ENCODE assay signal across 29 cellular contexts in the genomic region with DNA sequence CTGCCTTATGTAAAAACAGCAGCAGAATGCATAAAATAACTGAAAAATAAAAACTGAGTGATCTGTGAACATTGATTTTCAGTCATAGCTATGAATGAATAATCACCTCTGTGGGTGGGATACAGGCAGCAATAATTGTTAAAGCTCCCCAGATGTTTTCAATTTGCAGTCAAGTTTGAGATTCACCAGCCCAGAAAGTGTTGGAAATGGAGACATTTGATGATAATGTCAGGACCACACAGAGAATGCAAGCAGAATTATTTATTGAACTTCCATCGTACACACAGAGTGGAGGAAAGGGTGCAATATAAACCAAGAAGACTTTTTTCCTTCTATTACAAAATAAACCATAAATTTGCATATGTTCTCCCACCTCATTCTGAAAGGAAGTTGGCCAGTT.
A peak's percentile ranks its signal among the peaks of the same experiment; 100 is the strongest.
DNase-seq lines count a peak whose midpoint lies in the region; ATAC-seq, FAIRE-seq and TF ChIP-seq lines count a peak whose summit lies in the region.
"Had no signal": no experiment of that assay in that cellular context is flagged by ENCODE, and none has a peak within 500 bp of the region (broad histone marks: within the 10 kb centered on the region; RNA-seq: fewer than 3 reads in every experiment).

No MANE protein-coding gene starts in this region.

- DNase-seq in A673 (ENCODE audit: low spot score) (peak; percentile 3), SK-N-DZ (ENCODE audit: low spot score) (peak; percentile 85), SK-N-SH (peak; percentile 44), GM10266 (ENCODE audit: extremely low spot score) (no peak), activated T-cell treated with anti-CD3 and anti-CD28 coated beads for 4 hours (no peak), HFFc6 (no peak)
- DNase-seq: ACHN; BE2C; C1 segment of cervical spinal cord; CD4-positive, alpha-beta memory T cell; CD4-positive, CD25-positive, alpha-beta regulatory T cell; CD8-positive, alpha-beta memory T cell; COR-L47; DMS 273 treated with DMSO at 0.1 percent for 48 hours; DMS153; DMS53; DMS79; GF-D8 had no signal

- no peak overlapping the region for H2AFZ ChIP-seq in SK-N-SH (ENCODE audit: low read depth)

- POLR2A ChIA-PET in A673 (lab: Charles Lee; ENCODE audit: low non-redundant PET) (interaction anchor here (0.5 kb wide), 1 partner anchor 854 kb away, joined by 4 read pairs; no protein-coding TSS in a partner anchor), SK-N-SH (lab: Yijun Ruan, JAX) (no interaction called here)

- H3K27ac Mint-ChIP-seq in HFFc6: no peak overlapping the region
- H3K27ac Mint-ChIP-seq: CD14-positive monocyte; CD4-positive, alpha-beta memory T cell; CD4-positive, CD25-positive, alpha-beta regulatory T cell; CD8-positive, alpha-beta memory T cell had no signal

- H3K27me3 Mint-ChIP-seq in HFFc6 (ENCODE audit: insufficient read depth): no peaks in the 10 kb centered on the region; the same call in 1 of the 2 replicates
- H3K27me3 Mint-ChIP-seq: CD4-positive, alpha-beta memory T cell; CD4-positive, CD25-positive, alpha-beta regulatory T cell; CD8-positive, alpha-beta memory T cell had no signal

- H3K9me3 Mint-ChIP-seq in HFFc6: peaks cover 46% of the 10 kb centered on the region

- no peak for ATAC-seq in GM18519 (IDR thresholded peaks at IDR 0.05; ENCODE audit: low FRiP score, unreplicated experiment)
- ATAC-seq: A549, GM12878 had no signal

- H3K36me3 Mint-ChIP-seq in HFFc6 (ENCODE audit: low read depth): 0 out of 2 replicates have a peak, but pooled peaks cover 6% of the 10 kb centered on the region
- H3K36me3 Mint-ChIP-seq: CD14-positive monocyte; CD4-positive, alpha-beta memory T cell; CD4-positive, CD25-positive, alpha-beta regulatory T cell; CD8-positive, alpha-beta memory T cell had no signal

- no peak overlapping the region for H3K4me3 ChIP-seq in A673 (ENCODE audit: low read depth, low read length, poor library complexity, severe bottlenecking)
- no peak overlapping the region for H3K4me3 ChIP-seq in SK-N-SH (ENCODE audit: low read depth in 2 of 2, low read length in 1 of 2)
- H3K4me3 ChIP-seq: A549, BLaER1, GM12878 had no signal

- TF ChIP-seq CTCF in A673 (conservative IDR thresholded peaks at IDR 0.05; ENCODE audit: low read depth, low read length) (no peak), SK-N-SH (IDR thresholded peaks at IDR 0.05) (no peak), GM10266 (IDR thresholded peaks at IDR 0.05; ENCODE audit: control insufficient read depth, insufficient read depth, low read depth, missing control alignments) (no peak), HFFc6 (IDR thresholded peaks at IDR 0.05) (no peak)

- H3K9ac ChIP-seq in SK-N-SH: no peak overlapping the region
- H3K9ac ChIP-seq: BLaER1 had no signal

- intact Hi-C loops in A673 (cut with micrococcal nuclease; ENCODE audit: unreplicated experiment): no loop called here

- H3K9me2 ChIP-seq in SK-N-SH: no peaks in the 10 kb centered on the region

- H3K36me3 ChIP-seq in A673 (ENCODE audit: insufficient read depth, low read length, poor library complexity, severe bottlenecking): no peaks in the 10 kb centered on the region
- no peaks in the 10 kb centered on the region for H3K36me3 ChIP-seq in SK-N-SH (replicated peaks in 1 of 2; ENCODE audit: control insufficient read depth in 1 of 2, insufficient read depth in 2 of 2, low read length in 1 of 2)
- H3K36me3 ChIP-seq: BE2C, BLaER1 had no signal

- H4K20me1 ChIP-seq in SK-N-SH (ENCODE audit: insufficient read depth): no peaks in the 10 kb centered on the region
- H4K20me1 ChIP-seq: BLaER1 had no signal

- H3K4me2 ChIP-seq in SK-N-SH: no peak overlapping the region
- H3K4me2 ChIP-seq: A549, BLaER1 had no signal

- peak; percentile 98 for FAIRE-seq in endometrium (lab: Jason Lieb, UNC)
- FAIRE-seq: A549, G401.6, GM12878, GM12892, GM18507, GM19239 had no signal

- no peak overlapping the region for H3K4me3 Mint-ChIP-seq in HFFc6
- H3K4me3 Mint-ChIP-seq: CD14-positive monocyte; CD4-positive, alpha-beta memory T cell; CD4-positive, CD25-positive, alpha-beta regulatory T cell; CD8-positive, alpha-beta memory T cell had no signal

- H3K9me3 ChIP-seq in A673 (ENCODE audit: low read depth, low read length, poor library complexity, severe bottlenecking) (no peaks in the 10 kb centered on the region), SK-N-SH (no peaks in the 10 kb centered on the region; the same call in 1 of the 2 replicates)
- H3K9me3 ChIP-seq: A549, BE2C, BLaER1 had no signal

- H3K4me1 ChIP-seq in A673 (ENCODE audit: insufficient read depth, low read length, poor library complexity, severe bottlenecking) (no peaks in the 10 kb centered on the region), SK-N-SH (ENCODE audit: control insufficient read depth in 1 of 2, insufficient read depth in 2 of 2, low read depth in 1 of 2, low read length in 1 of 2) (peaks cover 0 to 18% of the 10 kb centered on the region in 2 experiments; a peak in 2 of 4 replicates)
- H3K4me1 ChIP-seq: A549, BE2C, BLaER1 had no signal

- no peaks in the 10 kb centered on the region for H3K79me2 ChIP-seq in SK-N-SH (ENCODE audit: insufficient read depth)

- no TSS peak for BruUV-seq in A673 (replicated peaks; lab: Mats Ljungman, UMichigan)

- H3F3A ChIP-seq in SK-N-SH (replicated peaks; ENCODE audit: insufficient read depth): no peaks in the 10 kb centered on the region

- peak; percentile 36; the same call in 1 of the 2 replicates for TF ChIP-seq RAD21 in SK-N-SH (IDR thresholded peaks at IDR 0.05; ENCODE audit: low read length)

- H3K27ac ChIP-seq in A673 (ENCODE audit: low read depth, low read length, poor library complexity, severe bottlenecking) (no peak overlapping the region), SK-N-SH (ENCODE audit: low read depth in 2 of 2, low read length in 1 of 2) (peak overlapping the region in 1 of 2 experiments; percentile 97; a peak in 2 of 4 replicates)
- H3K27ac ChIP-seq: 22Rv1, A549, BLaER1 had no signal

- H3K27me3 ChIP-seq in A673 (replicated peaks; ENCODE audit: insufficient read depth, low read depth, low read length, poor library complexity) (no peaks in the 10 kb centered on the region), SK-N-SH (ENCODE audit: insufficient read depth) (no peaks in the 10 kb centered on the region)
- H3K27me3 ChIP-seq: BE2C, BLaER1 had no signal

- CTCF ChIA-PET in A673 (lab: Charles Lee): no interaction called here
- CTCF ChIA-PET in SK-N-SH (lab: Yijun Ruan, JAX): interaction anchor here (0.8 to 1.1 kb wide), 2 partner anchors 73 to 350 kb away, joined by 3 read pairs; no protein-coding TSS in a partner anchor

- 3% methylated on average over 1 of the region's 1 CpG for WGBS in SK-N-SH (ENCODE audit: low lambda C conversion rate)

- TF ChIP-seq EP300 in SK-N-SH (IDR thresholded peaks at IDR 0.05; ENCODE audit: borderline replicate concordance in 1 of 2, low read depth in 1 of 2, low read length in 1 of 2): peak in 1 of 2 experiments; percentile 98; a peak in 2 of 4 replicates

- no peaks in the 10 kb centered on the region for H3K4me1 Mint-ChIP-seq in HFFc6 (ENCODE audit: low read depth)
- H3K4me1 Mint-ChIP-seq: CD14-positive monocyte; CD4-positive, alpha-beta memory T cell; CD4-positive, CD25-positive, alpha-beta regulatory T cell; CD8-positive, alpha-beta memory T cell had no signal

TF ChIP-seq in SK-N-SH, 30 proteins besides CTCF, POLR2A, EP300 and RAD21:
- TF ChIP-seq YY1 (IDR thresholded peaks at IDR 0.05; ENCODE audit: low read depth): no peak
- TF ChIP-seq TEAD4 (IDR thresholded peaks at IDR 0.05; ENCODE audit: borderline replicate concordance, insufficient read depth): 0 out of 2 replicates have a peak, but pooled peaks have one; percentile 16
- peak; percentile 93 for TF ChIP-seq RCOR1 (IDR thresholded peaks at IDR 0.05; ENCODE audit: low read length)
- TF ChIP-seq GATA2 (CRISPR knock-in tag; IDR thresholded peaks at IDR 0.05): peak; percentile 86
- no peak for TF ChIP-seq FOXM1 (IDR thresholded peaks at IDR 0.05; ENCODE audit: low read depth)
- TF ChIP-seq, protein P1, sequence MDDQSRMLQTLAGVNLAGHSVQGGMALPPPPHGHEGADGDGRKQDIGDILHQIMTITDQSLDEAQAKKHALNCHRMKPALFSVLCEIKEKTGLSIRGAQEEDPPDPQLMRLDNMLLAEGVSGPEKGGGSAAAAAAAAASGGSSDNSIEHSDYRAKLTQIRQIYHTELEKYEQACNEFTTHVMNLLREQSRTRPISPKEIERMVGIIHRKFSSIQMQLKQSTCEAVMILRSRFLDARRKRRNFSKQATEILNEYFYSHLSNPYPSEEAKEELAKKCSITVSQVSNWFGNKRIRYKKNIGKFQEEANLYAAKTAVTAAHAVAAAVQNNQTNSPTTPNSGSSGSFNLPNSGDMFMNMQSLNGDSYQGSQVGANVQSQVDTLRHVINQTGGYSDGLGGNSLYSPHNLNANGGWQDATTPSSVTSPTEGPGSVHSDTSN (IDR thresholded peaks at IDR 0.05): peak; percentile 35; the same call in 1 of the 2 replicates
- TF ChIP-seq MXI1 (IDR thresholded peaks at IDR 0.05; ENCODE audit: low read depth, low read length): peak; percentile 64
- TF ChIP-seq SIN3A (IDR thresholded peaks at IDR 0.05; ENCODE audit: borderline replicate concordance, low read depth, low read length): no peak
- TF ChIP-seq ELF1 (IDR thresholded peaks at IDR 0.05): no peak
- peak; percentile 73 for TF ChIP-seq POLR2AphosphoS5 (IDR thresholded peaks at IDR 0.05; ENCODE audit: low read depth, low read length)
- TF ChIP-seq, protein P2, sequence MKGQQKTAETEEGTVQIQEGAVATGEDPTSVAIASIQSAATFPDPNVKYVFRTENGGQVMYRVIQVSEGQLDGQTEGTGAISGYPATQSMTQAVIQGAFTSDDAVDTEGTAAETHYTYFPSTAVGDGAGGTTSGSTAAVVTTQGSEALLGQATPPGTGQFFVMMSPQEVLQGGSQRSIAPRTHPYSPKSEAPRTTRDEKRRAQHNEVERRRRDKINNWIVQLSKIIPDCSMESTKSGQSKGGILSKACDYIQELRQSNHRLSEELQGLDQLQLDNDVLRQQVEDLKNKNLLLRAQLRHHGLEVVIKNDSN (IDR thresholded peaks at IDR 0.05; ENCODE audit: borderline replicate concordance, low read depth): no peak
- TF ChIP-seq FOXJ3 (CRISPR knock-in tag; IDR thresholded peaks at IDR 0.05): peak; percentile 62; the same call in 1 of the 2 replicates
- 0 out of 2 replicates have a peak, but pooled peaks have one; percentile 39 for TF ChIP-seq RFX5 (IDR thresholded peaks at IDR 0.05; ENCODE audit: low read length)
- peak; percentile 72 for TF ChIP-seq TCF12 (IDR thresholded peaks at IDR 0.05)
- peak; percentile 11; the same call in 1 of the 2 replicates for TF ChIP-seq SMC3 (IDR thresholded peaks at IDR 0.05; ENCODE audit: low read depth, low read length)
- peak; percentile 82 for TF ChIP-seq CHD2 (IDR thresholded peaks at IDR 0.05; ENCODE audit: low read length, partially characterized antibody)

Comparison
In these comparisons a context has a peak if more than half of its experiments do, and no peak if none do; other contexts are left out.
1. DNase-seq: peak in A673 (single experiment), SK-N-DZ (single experiment) and SK-N-SH (single experiment); none in GM10266 (single experiment), activated T-cell treated with anti-CD3 and anti-CD28 coated beads for 4 hours (single experiment) and HFFc6 (single experiment).